ENCODE assay signal across 19 cellular contexts in genomic region chr2:128377071-128377910, GRCh38. TPM values are rescaled to one million over a fixed set of nuclear protein-coding genes. Genes with fewer than 3 reads are reported as not detected.
DNase-seq lines count a peak whose midpoint lies in the region; TF ChIP-seq lines count a peak whose summit lies in the region.
"Had no signal": no experiment of that assay in that cellular context is flagged by ENCODE, and none has a peak within 500 bp of the region (broad histone marks: within the 10 kb centered on the region; RNA-seq: fewer than 3 reads in every experiment).

No MANE protein-coding gene starts in this region.

- intact Hi-C loops in breast epithelium (cut with DNase I; ENCODE audit: low total_unique reads), result no loop called here
- intact Hi-C loops in mammary epithelial cell (cut with micrococcal nuclease), result no loop called here

- peak overlapping the region; percentile 72 to 89 for H3K27ac ChIP-seq in breast epithelium
- H3K27ac ChIP-seq in mammary epithelial cell (ENCODE audit: insufficient read depth, low read depth, low read length), result no peak overlapping the region
- H3K27ac ChIP-seq: HL-60, neutrophil had no signal

- TF ChIP-seq CTCF in breast epithelium (IDR thresholded peaks at IDR 0.05), result no peak
- no peak for TF ChIP-seq CTCF in mammary epithelial cell (conservative IDR thresholded peaks at IDR 0.05 in 1 of 2, IDR thresholded peaks at IDR 0.05 in 1 of 2; ENCODE audit: extremely low read depth in 1 of 2, insufficient read depth in 1 of 2, low read depth in 1 of 2, low read length in 2 of 2)
- no peak for TF ChIP-seq CTCF in type B pancreatic cell (conservative IDR thresholded peaks at IDR 0.05)

- H3K4me1 ChIP-seq in breast epithelium (peaks cover 4 to 10% of the 10 kb centered on the region in 2 donors), mammary epithelial cell (ENCODE audit: insufficient read depth, low read length) (peaks cover 47% of the 10 kb centered on the region)

- H3K79me2 ChIP-seq in mammary epithelial cell (ENCODE audit: insufficient read depth, low read length), result no peaks in the 10 kb centered on the region

- no peaks in the 10 kb centered on the region for H3K9me3 ChIP-seq in breast epithelium
- no peaks in the 10 kb centered on the region for H3K9me3 ChIP-seq in mammary epithelial cell (replicated peaks; ENCODE audit: insufficient read depth, low read length)
- H3K9me3 ChIP-seq: MG63, neutrophil had no signal

- no peak overlapping the region for H2AFZ ChIP-seq in mammary epithelial cell (ENCODE audit: low read depth, low read length)

- H3K36me3 Mint-ChIP-seq in type B pancreatic cell, result no peaks in the 10 kb centered on the region
- H3K36me3 Mint-ChIP-seq: activated naive CD4-positive, alpha-beta T cell treated with anti-CD3 and anti-CD28 coated beads, Interleukin-2, amount 50 U/mL, for 24 hours; CD14-positive monocyte had no signal

- TF ChIP-seq POLR2A in breast epithelium (IDR thresholded peaks at IDR 0.05), result no peak

- dilution Hi-C loops in mammary epithelial cell (cut with HindIII; ENCODE audit: low sequenced_read_pairs), result no loop called here

- in situ Hi-C loops in mammary epithelial cell (cut with MboI; ENCODE audit: low sequenced_read_pairs in 2 of 2), result no loop called here

- no peaks in the 10 kb centered on the region for H4K20me1 ChIP-seq in mammary epithelial cell (ENCODE audit: insufficient read depth, low read length)

- H3K27ac Mint-ChIP-seq in type B pancreatic cell, result no peak overlapping the region
- H3K27ac Mint-ChIP-seq: activated CD8-positive, alpha-beta T cell treated with anti-CD3 and anti-CD28 coated beads for 36 hours; activated naive CD4-positive, alpha-beta T cell treated with anti-CD3 and anti-CD28 coated beads, Interleukin-2, amount 50 U/mL, for 24 hours had no signal

- no peaks in the 10 kb centered on the region for H3K9me3 Mint-ChIP-seq in type B pancreatic cell
- H3K9me3 Mint-ChIP-seq: activated CD8-positive, alpha-beta T cell treated with anti-CD3 and anti-CD28 coated beads for 36 hours; activated naive CD4-positive, alpha-beta T cell treated with anti-CD3 and anti-CD28 coated beads, Interleukin-2, amount 50 U/mL, for 24 hours; CD14-positive monocyte had no signal

- H3K4me3 ChIP-seq in breast epithelium (no peak overlapping the region), mammary epithelial cell (replicated peaks in 1 of 3; ENCODE audit: insufficient read depth in 1 of 3, low read depth in 2 of 3, low read length in 3 of 3) (no peak overlapping the region)
- H3K4me3 ChIP-seq: MG63 had no signal

- no peak overlapping the region for H3K4me2 ChIP-seq in mammary epithelial cell (ENCODE audit: insufficient read depth, low read depth, low read length)

- no peak overlapping the region for H3K9ac ChIP-seq in mammary epithelial cell (ENCODE audit: insufficient read depth, low read length)

- no TSS peak for BruUV-seq in mammary epithelial cell (replicated peaks; lab: Mats Ljungman, UMichigan)

- H3K4me3 Mint-ChIP-seq in type B pancreatic cell, result no peak overlapping the region
- H3K4me3 Mint-ChIP-seq: activated CD8-positive, alpha-beta T cell treated with anti-CD3 and anti-CD28 coated beads for 36 hours; activated naive CD4-positive, alpha-beta T cell treated with anti-CD3 and anti-CD28 coated beads, Interleukin-2, amount 50 U/mL, for 24 hours; CD14-positive monocyte had no signal

- DNase-seq in breast epithelium (ENCODE audit: low spot score in 2 of 2), result peak in 1 of 2 donors; percentile 37
- DNase-seq in mammary epithelial cell, result no peak
- peak; percentile 68 for DNase-seq in cerebellum (ENCODE audit: low spot score)
- DNase-seq in mesenteric fat pad (ENCODE audit: low spot score), result peak; percentile 64
- peak; percentile 64 for DNase-seq in type B pancreatic cell (ENCODE audit: extremely low spot score, unreplicated experiment)
- no peak for DNase-seq in OCI-M1 (lab: John Stamatoyannopoulos, UW)
- no peak for DNase-seq in OCI-M2 (lab: John Stamatoyannopoulos, UW; ENCODE audit: unreplicated experiment)
- DNase-seq in activated CD4-positive, alpha-beta T cell treated with anti-CD3 and anti-CD28 coated beads for 48 hours, result no peak
- DNase-seq: activated CD8-positive, alpha-beta T cell treated with anti-CD3 and anti-CD28 coated beads for 36 hours; glutamatergic neuron; MG63; NCI-H1436; NCI-H2171 treated with DMSO at 0.1 percent for 48 hours; NCI-H69; retina had no signal

- H3K27me3 Mint-ChIP-seq in type B pancreatic cell, result no peaks in the 10 kb centered on the region
- H3K27me3 Mint-ChIP-seq: activated naive CD4-positive, alpha-beta T cell treated with anti-CD3 and anti-CD28 coated beads, Interleukin-2, amount 50 U/mL, for 24 hours had no signal

- H3K4me1 Mint-ChIP-seq in type B pancreatic cell (ENCODE audit: unreplicated experiment), result peaks cover 27% of the 10 kb centered on the region
- H3K4me1 Mint-ChIP-seq: activated naive CD4-positive, alpha-beta T cell treated with anti-CD3 and anti-CD28 coated beads, Interleukin-2, amount 50 U/mL, for 24 hours; CD14-positive monocyte had no signal

- CTCF ChIA-PET in mammary epithelial cell (lab: Charles Lee; ENCODE audit: low non-redundant PET), result no interaction called here

- H3K36me3 ChIP-seq in breast epithelium, result no peaks in the 10 kb centered on the region
- no peaks in the 10 kb centered on the region for H3K36me3 ChIP-seq in mammary epithelial cell (ENCODE audit: insufficient read depth, low read length)
- H3K36me3 ChIP-seq: MG63, neutrophil had no signal

- H3K27me3 ChIP-seq in breast epithelium, result no peaks in the 10 kb centered on the region
- no peaks in the 10 kb centered on the region for H3K27me3 ChIP-seq in mammary epithelial cell (ENCODE audit: insufficient read depth, low read length)
- H3K27me3 ChIP-seq: MG63, neutrophil had no signal

- WGBS in mammary epithelial cell (ENCODE audit: low coverage, missing lambda C conversion rate), result 92% methylated on average over 10 of the region's 16 CpGs

RNA-seq across cellular contexts. Expression of gene HS6ST1, which starts 58.6 kb away (rescaled TPM):
- 10 to 100 TPM; 15.7 to 38.6 (median 29.8) TPM for total RNA-seq in breast epithelium
- 10 to 100 TPM; 22.7 to 61.0 TPM for total RNA-seq in mammary epithelial cell
- 13.2 TPM for polyA plus RNA-seq in mammary epithelial cell
- polyA minus RNA-seq in mammary epithelial cell, result 11.2 TPM
- 39.7 TPM for total RNA-seq in cerebellum
- total RNA-seq in mesenteric fat pad, result 38.4 TPM
- total RNA-seq in type B pancreatic cell (ENCODE audit: low replicate concordance), result 64.9 and 75.2 TPM in 2 replicates

Comparison
In these comparisons a context has a peak if more than half of its experiments do, and no peak if none do; other contexts are left out.
1. DNase-seq: peak in cerebellum (single experiment), mesenteric fat pad (single experiment) and type B pancreatic cell (single experiment); none in mammary epithelial cell (single experiment), OCI-M1 (single experiment), OCI-M2 (single experiment) and activated CD4-positive, alpha-beta T cell treated with anti-CD3 and anti-CD28 coated beads for 48 hours (single experiment).